30 cellular contexts compared by ENCODE assay signal in genomic region chrX:65524139-65524538, GRCh38.
"Had no signal": no experiment of that assay in that cellular context is flagged by ENCODE, and none has a peak within 500 bp of the region (broad histone marks: within the 10 kb centered on the region; RNA-seq: fewer than 3 reads in every experiment).

No MANE protein-coding gene starts in this region.

- H3K79me2 ChIP-seq: parathyroid adenoma had no signal

- H2AFZ ChIP-seq: parathyroid adenoma had no signal

- H3K27ac ChIP-seq: neutrophil, ovary, parathyroid adenoma, psoas muscle, right lobe of liver, sigmoid colon, stomach, thoracic aorta, thyroid gland, tibial nerve, upper lobe of right lung, uterus had no signal

- H3K27me3 Mint-ChIP-seq: naive B cell; naive thymus-derived CD8-positive, alpha-beta T cell; progenitor cell of endocrine pancreas; stimulated activated naive CD8-positive, alpha-beta T cell treated with anti-CD3 and anti-CD28 coated beads, Interleukin-15, Interleukin-2, amounts not matched to agents 100 ng/mL and 50 ng/mL, for 24 hours; type B pancreatic cell had no signal

- H3K4me3 ChIP-seq: ovary, psoas muscle, right lobe of liver, sigmoid colon, stomach, thoracic aorta, thyroid gland, tibial nerve, upper lobe of right lung, uterus had no signal

- DNase-seq: naive B cell; naive thymus-derived CD8-positive, alpha-beta T cell; nephron progenitor cell; occipital lobe; ovary; posterior cingulate gyrus; psoas muscle; right cardiac atrium; right lobe of liver; sigmoid colon; small intestine; stimulated activated CD4-positive, alpha-beta T cell treated with anti-CD3 and anti-CD28 coated beads, Interleukin-15, amount 100 ng/mL, for 24 hours; stimulated activated CD4-positive, alpha-beta T cell treated with anti-CD3 and anti-CD28 coated beads, Interleukin-2, amount 100 ng/mL, for 24 hours; stimulated activated CD4-positive, alpha-beta T cell treated with anti-CD3 and anti-CD28 coated beads, Interleukin-2, amount 100 ng/mL, for 48 hours; stimulated activated CD4-positive, alpha-beta T cell treated with anti-CD3 and anti-CD28 coated beads, Interleukin-4, amount 100 ng/mL, for 24 hours; stimulated activated naive CD4-positive, alpha-beta T cell; stomach; thyroid gland; upper lobe of right lung; uterus had no signal

- H3K4me3 Mint-ChIP-seq: naive thymus-derived CD8-positive, alpha-beta T cell; natural killer cell treated with Interleukin-12 subunit alpha and Interleukin-12 subunit beta and Interleukin-15 and Interleukin-18, amount 100 ng/mL, for 72 hours; nephron progenitor cell; neural crest cell; stimulated activated effector memory CD8-positive, alpha-beta T cell treated with anti-CD3 and anti-CD28 coated beads, Interleukin-12 subunit alpha, Interleukin-12 subunit beta, amount 100 ng/mL, for 72 hours; stimulated activated naive CD8-positive, alpha-beta T cell treated with anti-CD3 and anti-CD28 coated beads, Interleukin-15, Interleukin-2, amounts not matched to agents 100 ng/mL and 50 ng/mL, for 24 hours; type B pancreatic cell had no signal

- H3K27ac Mint-ChIP-seq: naive thymus-derived CD8-positive, alpha-beta T cell; natural killer cell treated with Interleukin-12 subunit alpha and Interleukin-12 subunit beta and Interleukin-15 and Interleukin-18, amount 100 ng/mL, for 72 hours; nephron progenitor cell; progenitor cell of endocrine pancreas; stimulated activated effector memory CD8-positive, alpha-beta T cell treated with anti-CD3 and anti-CD28 coated beads, Interleukin-12 subunit alpha, Interleukin-12 subunit beta, amount 100 ng/mL, for 72 hours; stimulated activated naive CD8-positive, alpha-beta T cell treated with anti-CD3 and anti-CD28 coated beads, Interleukin-15, Interleukin-2, amounts not matched to agents 100 ng/mL and 50 ng/mL, for 24 hours; type B pancreatic cell had no signal

- H3K9ac ChIP-seq: parathyroid adenoma had no signal

- H3K9me3 ChIP-seq: neutrophil, ovary, psoas muscle, right lobe of liver, sigmoid colon, stomach, thoracic aorta, thyroid gland, tibial nerve, upper lobe of right lung, uterus had no signal

- ATAC-seq: naive thymus-derived CD8-positive, alpha-beta T cell; natural killer cell treated with Interleukin-12 subunit alpha and Interleukin-12 subunit beta and Interleukin-15 and Interleukin-18, amount 100 ng/mL, for 72 hours; psoas muscle; right cardiac atrium; right lobe of liver; stimulated activated effector memory CD8-positive, alpha-beta T cell treated with anti-CD3 and anti-CD28 coated beads, Interleukin-12 subunit alpha, Interleukin-12 subunit beta, amount 100 ng/mL, for 72 hours; upper lobe of right lung had no signal

- H3K27me3 ChIP-seq: neutrophil, ovary, right lobe of liver, sigmoid colon, stomach, thyroid gland, upper lobe of right lung, uterus had no signal

- H3K4me1 Mint-ChIP-seq: neural crest cell had no signal

- FAIRE-seq: small intestine had no signal

- H3K4me1 ChIP-seq: parathyroid adenoma, psoas muscle, right lobe of liver, sigmoid colon, thyroid gland, tibial nerve, upper lobe of right lung, uterus had no signal

- H3K36me3 ChIP-seq: ovary, uterus had no signal
